ENCODE assay signal across 1 cellular context in genomic region chr10:97766106-97766810, GRCh38.
TF ChIP-seq lines count a peak whose summit lies in the region.

No MANE protein-coding gene starts in this region.

TF ChIP-seq in HEK293, 187 proteins besides CTCF, POLR2A, EP300 and RAD21 (continued from another document):
- TF ChIP-seq ZNF121 (tag by site-specific recombination; IDR thresholded peaks at IDR 0.05): peak; percentile 76; the same call in 1 of the 2 replicates
TF ChIP-seq in HEK293: peak in this region for 1.
